18 cellular contexts compared by ENCODE assay signal in genomic region chr5:148999741-149000140, GRCh38.
"Had no signal": no experiment of that assay in that cellular context is flagged by ENCODE, and none has a peak within 500 bp of the region (broad histone marks: within the 10 kb centered on the region; RNA-seq: fewer than 3 reads in every experiment).

No MANE protein-coding gene starts in this region.

- H3K27ac ChIP-seq: esophagus squamous epithelium, neural progenitor cell, pancreas, sigmoid colon, suprapubic skin, thyroid gland, vagina had no signal

- H3K27me3 ChIP-seq: esophagus squamous epithelium, neural progenitor cell, pancreas, sigmoid colon, suprapubic skin, thyroid gland, vagina had no signal

- H3K27ac Mint-ChIP-seq: dendritic cell treated with granulocyte-macrophage colony-stimulating factor and Interleukin-4, amounts not matched to agents 40 ng/mL and 50 ng/mL, for 4 days; immature natural killer cell; mesothelial cell of epicardium; natural killer cell; neural progenitor cell; progenitor cell of endocrine pancreas; type B pancreatic cell had no signal

- H2AFZ ChIP-seq: neural progenitor cell had no signal

- H3K36me3 ChIP-seq: esophagus squamous epithelium, neural progenitor cell, pancreas, sigmoid colon, suprapubic skin, thyroid gland, vagina had no signal

- H3K4me1 ChIP-seq: pancreas, thyroid gland had no signal

- H3K4me3 Mint-ChIP-seq: dendritic cell treated with granulocyte-macrophage colony-stimulating factor and Interleukin-4, amounts not matched to agents 40 ng/mL and 50 ng/mL, for 4 days; immature natural killer cell; mesothelial cell of epicardium; natural killer cell; neural progenitor cell; type B pancreatic cell had no signal

- H3K9me3 ChIP-seq: esophagus squamous epithelium, pancreas, sigmoid colon, suprapubic skin, thyroid gland, vagina had no signal

- H3K9ac ChIP-seq: neural progenitor cell had no signal

- H3K4me2 ChIP-seq: neural progenitor cell had no signal

- DNase-seq: esophagus squamous epithelium; foreskin fibroblast; immature natural killer cell; natural killer cell; occipital lobe; pancreas; sigmoid colon; small intestine; stimulated activated CD4-positive, alpha-beta T cell treated with anti-CD3 and anti-CD28 coated beads, Interleukin-12 subunit alpha, Interleukin-12 subunit beta, amount 100 ng/mL, for 4 hours; stimulated activated naive CD4-positive, alpha-beta T cell; thyroid gland had no signal

- H3K9me3 Mint-ChIP-seq: dendritic cell treated with granulocyte-macrophage colony-stimulating factor and Interleukin-4, amounts not matched to agents 40 ng/mL and 50 ng/mL, for 4 days; immature natural killer cell; mesothelial cell of epicardium; natural killer cell; neural progenitor cell; type B pancreatic cell had no signal

- H3K4me3 ChIP-seq: esophagus squamous epithelium, neural progenitor cell, pancreas, sigmoid colon, suprapubic skin, thyroid gland, vagina had no signal

- H3K36me3 Mint-ChIP-seq: immature natural killer cell, mesothelial cell of epicardium, natural killer cell, neural progenitor cell, type B pancreatic cell had no signal

- ATAC-seq: natural killer cell, pancreas had no signal
